29 cellular contexts compared by ENCODE assay signal in genomic region chr11:80538040-80538439, GRCh38.
"Had no signal": no experiment of that assay in that cellular context is flagged by ENCODE, and none has a peak within 500 bp of the region (broad histone marks: within the 10 kb centered on the region; RNA-seq: fewer than 3 reads in every experiment).

No MANE protein-coding gene starts in this region.

- H3K4me3 ChIP-seq: colonic mucosa, coronary artery, dorsolateral prefrontal cortex, esophagus muscularis mucosa, esophagus squamous epithelium, gastrocnemius medialis, gastroesophageal sphincter, heart left ventricle, heart right ventricle had no signal

- H3K27me3 Mint-ChIP-seq: dendritic cell treated with granulocyte-macrophage colony-stimulating factor and Interleukin-4, amounts not matched to agents 40 ng/mL and 50 ng/mL, for 4 days; effector memory CD8-positive, alpha-beta T cell had no signal

- H3K4me1 ChIP-seq: colonic mucosa, esophagus muscularis mucosa, esophagus squamous epithelium, foreskin keratinocyte, gastrocnemius medialis, gastroesophageal sphincter, heart left ventricle, heart right ventricle had no signal

- H3K9me3 ChIP-seq: colonic mucosa, esophagus muscularis mucosa, gastrocnemius medialis had no signal

- H3K36me3 ChIP-seq: colonic mucosa, esophagus muscularis mucosa, esophagus squamous epithelium, gastrocnemius medialis, gastroesophageal sphincter, heart left ventricle, heart right ventricle had no signal

- H3K27ac Mint-ChIP-seq: dendritic cell treated with granulocyte-macrophage colony-stimulating factor and Interleukin-4, amounts not matched to agents 40 ng/mL and 50 ng/mL, for 4 days; effector memory CD8-positive, alpha-beta T cell; endodermal cell had no signal

- H3K4me1 Mint-ChIP-seq: endodermal cell had no signal

- FAIRE-seq: colon, endometrium, endothelial cell of umbilical vein, frontal cortex had no signal

- DNase-seq: colonic mucosa; cortex of kidney; dermis blood vessel endothelial cell; dorsolateral prefrontal cortex; effector CD4-positive, alpha-beta T cell; effector CD8-positive, alpha-beta T cell; effector memory CD4-positive, alpha-beta T cell; effector memory CD8-positive, alpha-beta T cell; endodermal cell; erythroblast; esophagus squamous epithelium; foreskin fibroblast; foreskin keratinocyte; foreskin melanocyte; gastrocnemius medialis; glutamatergic neuron; head of caudate nucleus; heart left ventricle; heart right ventricle had no signal

- H3K4me3 Mint-ChIP-seq: dendritic cell treated with granulocyte-macrophage colony-stimulating factor and Interleukin-4, amounts not matched to agents 40 ng/mL and 50 ng/mL, for 4 days; effector memory CD8-positive, alpha-beta T cell; endodermal cell had no signal

- H3K27ac ChIP-seq: colonic mucosa, coronary artery, dorsolateral prefrontal cortex, epithelial cell of prostate, esophagus muscularis mucosa, esophagus squamous epithelium, foreskin keratinocyte, gastrocnemius medialis, gastroesophageal sphincter, heart left ventricle, heart right ventricle had no signal

- H3K27me3 ChIP-seq: colonic mucosa, esophagus muscularis mucosa, esophagus squamous epithelium, foreskin keratinocyte, gastrocnemius medialis, gastroesophageal sphincter, heart left ventricle, heart right ventricle had no signal

- ATAC-seq: effector memory CD8-positive, alpha-beta T cell; esophagus mucosa; foreskin keratinocyte; gastrocnemius medialis; gastroesophageal sphincter; heart left ventricle; heart right ventricle had no signal
